Comparison of ENCODE assay signal across 10 cellular contexts in genomic region chr16:51154271-51155171, GRCh38. TPM values are rescaled to one million over a fixed set of nuclear protein-coding genes. Genes with fewer than 3 reads are reported as not detected.
DNase-seq lines count a peak whose midpoint lies in the region; ATAC-seq and TF ChIP-seq lines count a peak whose summit lies in the region.
"Had no signal": no experiment of that assay in that cellular context is flagged by ENCODE, and none has a peak within 500 bp of the region (broad histone marks: within the 10 kb centered on the region; RNA-seq: fewer than 3 reads in every experiment).

No MANE protein-coding gene starts in this region.

- DNase-seq in activated naive CD8-positive, alpha-beta T cell treated with anti-CD3 and anti-CD28 coated beads, Interleukin-2, amount 10 ng/mL, durations not matched to agents 7 days and 5 days: no peak
- DNase-seq in activated naive CD8-positive, alpha-beta T cell treated with anti-CD3 and anti-CD28 coated beads, Interleukin-2, amount 50 U/mL, for 24 hours: no peak
- no peak for DNase-seq in fibroblast of the aortic adventitia (ENCODE audit: low read depth)
- peak; percentile 26 for DNase-seq in midbrain (lab: John Stamatoyannopoulos, UW)
- DNase-seq in uterus: peak; percentile 73 to 77
- no peak for DNase-seq in germinal center (ENCODE audit: low spot score)
- no peak for DNase-seq in left lung
- DNase-seq in occipital lobe (lab: John Stamatoyannopoulos, UW): no peak
- DNase-seq: NCI-H2171 treated with DMSO at 0.1 percent for 48 hours had no signal

- H3K9me3 ChIP-seq in uterus (no peaks in the 10 kb centered on the region), left lung (no peaks in the 10 kb centered on the region)

- POLR2A ChIA-PET in activated naive CD8-positive, alpha-beta T cell treated with anti-CD3 and anti-CD28 coated beads, Interleukin-2, amount 10 ng/mL, durations not matched to agents 7 days and 5 days (lab: Charles Lee): no interaction called here

- no peak for TF ChIP-seq POLR2A in uterus (IDR thresholded peaks at IDR 0.05)

- H3K36me3 ChIP-seq in uterus (no peaks in the 10 kb centered on the region), left lung (no peaks in the 10 kb centered on the region)

- TF ChIP-seq CTCF in fibroblast of the aortic adventitia (IDR thresholded peaks at IDR 0.05; ENCODE audit: insufficient read depth, low read length) (no peak), uterus (IDR thresholded peaks at IDR 0.05) (peak in 1 of 4 experiments; percentile 9), left lung (IDR thresholded peaks at IDR 0.05) (no peak)

- peaks cover 4% of the 10 kb centered on the region for H3K4me1 Mint-ChIP-seq in activated naive CD8-positive, alpha-beta T cell treated with anti-CD3 and anti-CD28 coated beads, Interleukin-2, amount 10 ng/mL, durations not matched to agents 7 days and 5 days
- peaks cover 10% of the 10 kb centered on the region for H3K4me1 Mint-ChIP-seq in activated naive CD8-positive, alpha-beta T cell treated with anti-CD3 and anti-CD28 coated beads, Interleukin-2, amount 50 U/mL, for 24 hours

- peak overlapping the region; percentile 41 for H3K4me3 Mint-ChIP-seq in activated naive CD8-positive, alpha-beta T cell treated with anti-CD3 and anti-CD28 coated beads, Interleukin-2, amount 10 ng/mL, durations not matched to agents 7 days and 5 days
- no peak overlapping the region for H3K4me3 Mint-ChIP-seq in activated naive CD8-positive, alpha-beta T cell treated with anti-CD3 and anti-CD28 coated beads, Interleukin-2, amount 50 U/mL, for 24 hours

- H3K27me3 ChIP-seq in uterus: no peaks in the 10 kb centered on the region
- H3K27me3 ChIP-seq in left lung: peaks cover 88 to 98% of the 10 kb centered on the region in 2 donors

- ATAC-seq in activated naive CD8-positive, alpha-beta T cell treated with anti-CD3 and anti-CD28 coated beads, Interleukin-2, amount 10 ng/mL, durations not matched to agents 7 days and 5 days (ENCODE audit: low read depth): no peak
- ATAC-seq in activated naive CD8-positive, alpha-beta T cell treated with anti-CD3 and anti-CD28 coated beads, Interleukin-2, amount 50 U/mL, for 24 hours: no peak
- ATAC-seq in left lung: no peak

- H3K27ac Mint-ChIP-seq in activated naive CD8-positive, alpha-beta T cell treated with anti-CD3 and anti-CD28 coated beads, Interleukin-2, amount 10 ng/mL, durations not matched to agents 7 days and 5 days: peak overlapping the region; percentile 86
- no peak overlapping the region for H3K27ac Mint-ChIP-seq in activated naive CD8-positive, alpha-beta T cell treated with anti-CD3 and anti-CD28 coated beads, Interleukin-2, amount 50 U/mL, for 24 hours

- H3K27ac ChIP-seq in uterus: peak overlapping the region; percentile 97
- no peak overlapping the region for H3K27ac ChIP-seq in left lung
- H3K27ac ChIP-seq: C4-2B had no signal

- H3K4me1 ChIP-seq in uterus: peaks cover 0 to 1% of the 10 kb centered on the region in 2 donors
- peaks cover 8 to 27% of the 10 kb centered on the region in 2 donors for H3K4me1 ChIP-seq in left lung

- H3K27me3 Mint-ChIP-seq in activated naive CD8-positive, alpha-beta T cell treated with anti-CD3 and anti-CD28 coated beads, Interleukin-2, amount 10 ng/mL, durations not matched to agents 7 days and 5 days: peaks cover 65% of the 10 kb centered on the region
- peaks cover 63% of the 10 kb centered on the region for H3K27me3 Mint-ChIP-seq in activated naive CD8-positive, alpha-beta T cell treated with anti-CD3 and anti-CD28 coated beads, Interleukin-2, amount 50 U/mL, for 24 hours

- H3K9me3 Mint-ChIP-seq in activated naive CD8-positive, alpha-beta T cell treated with anti-CD3 and anti-CD28 coated beads, Interleukin-2, amount 10 ng/mL, durations not matched to agents 7 days and 5 days: peaks cover 7% of the 10 kb centered on the region
- H3K9me3 Mint-ChIP-seq in activated naive CD8-positive, alpha-beta T cell treated with anti-CD3 and anti-CD28 coated beads, Interleukin-2, amount 50 U/mL, for 24 hours: peaks cover 5% of the 10 kb centered on the region

- intact Hi-C loops in uterus (cut with DNase I; ENCODE audit: low total_unique reads): loop anchor here (10.0 kb wide), 1 partner anchor 550 kb away; no protein-coding TSS in a partner anchor
- intact Hi-C loops in left lung (cut with DNase I): no loop called here

- H3K4me3 ChIP-seq in fibroblast of the aortic adventitia (ENCODE audit: low read depth, low read length) (peak overlapping the region; percentile 45), uterus (peak overlapping the region; percentile 66 to 69), left lung (no peak overlapping the region)

- peaks cover 5% of the 10 kb centered on the region for H3K36me3 Mint-ChIP-seq in activated naive CD8-positive, alpha-beta T cell treated with anti-CD3 and anti-CD28 coated beads, Interleukin-2, amount 10 ng/mL, durations not matched to agents 7 days and 5 days
- H3K36me3 Mint-ChIP-seq in activated naive CD8-positive, alpha-beta T cell treated with anti-CD3 and anti-CD28 coated beads, Interleukin-2, amount 50 U/mL, for 24 hours (ENCODE audit: low read depth): peaks cover 6% of the 10 kb centered on the region

RNA-seq across cellular contexts. Expression of gene SALL1, which starts 3.5 kb away (rescaled TPM):
- not detected for total RNA-seq in activated naive CD8-positive, alpha-beta T cell treated with anti-CD3 and anti-CD28 coated beads, Interleukin-2, amount 10 ng/mL, durations not matched to agents 7 days and 5 days
- 0.16 and 2.6 TPM in 2 replicates for total RNA-seq in fibroblast of the aortic adventitia (ENCODE audit: low replicate concordance)
- total RNA-seq in uterus: 10 to 100 TPM in 2 of 4 donors, 1 to 10 TPM in 2; 2.1 to 56.0 (median 9.5) TPM
- total RNA-seq in left lung: not detected
- total RNA-seq in occipital lobe: 4.4 TPM

Comparison
In these comparisons a context has a peak if more than half of its experiments do, and no peak if none do; other contexts are left out.
1. DNase-seq: peak in midbrain (single experiment) and uterus (2 of 2); none in activated naive CD8-positive, alpha-beta T cell treated with anti-CD3 and anti-CD28 coated beads, Interleukin-2, amount 10 ng/mL, durations not matched to agents 7 days and 5 days (single experiment), activated naive CD8-positive, alpha-beta T cell treated with anti-CD3 and anti-CD28 coated beads, Interleukin-2, amount 50 U/mL, for 24 hours (single experiment), fibroblast of the aortic adventitia (single experiment), germinal center (single experiment), left lung (0 of 2) and occipital lobe (single experiment).
2. H3K4me3 ChIP-seq: peak in fibroblast of the aortic adventitia (single experiment) and uterus (2 of 2); none in left lung (0 of 2).
3. H3K27ac ChIP-seq: peak in uterus (2 of 2); none in left lung (0 of 2).